7 cellular contexts compared by ENCODE assay signal in genomic region chr3:152367192-152367591, GRCh38.
DNase-seq lines count a peak whose midpoint lies in the region; ATAC-seq and TF ChIP-seq lines count a peak whose summit lies in the region.
"Not testable (repeated sequence)": the region's sequence is repeated elsewhere in the genome, so short reads cannot be mapped to it uniquely, and the experiment has no call there.

No MANE protein-coding gene starts in this region.

- peaks cover 78% of the 10 kb centered on the region for H3K4me1 Mint-ChIP-seq in CD4-positive, alpha-beta T cell (ENCODE audit: low read depth)
- H3K4me1 Mint-ChIP-seq in HFFc6 (ENCODE audit: low read depth) (peaks cover 92% of the 10 kb centered on the region), naive B cell (peaks cover 62 to 73% (median 71%) of the 10 kb centered on the region in 3 donors), osteocyte (ENCODE audit: unreplicated experiment) (peaks cover 54% of the 10 kb centered on the region)
- peaks cover 73% of the 10 kb centered on the region for H3K4me1 Mint-ChIP-seq in activated CD4-positive, alpha-beta T cell treated with anti-CD3 and anti-CD28 coated beads for 36 hours
- peaks cover 79% of the 10 kb centered on the region for H3K4me1 Mint-ChIP-seq in activated naive CD4-positive, alpha-beta T cell treated with anti-CD3 and anti-CD28 coated beads for 36 hours (ENCODE audit: low read depth)
- peaks cover 79% of the 10 kb centered on the region for H3K4me1 Mint-ChIP-seq in activated naive CD8-positive, alpha-beta T cell treated with anti-CD3 and anti-CD28 coated beads, Interleukin-2, amount 50 U/mL, for 24 hours

- H3K4me3 Mint-ChIP-seq in CD4-positive, alpha-beta T cell: peak overlapping the region; percentile 3
- H3K4me3 Mint-ChIP-seq in HFFc6: peak overlapping the region; percentile 23; the same call in 1 of the 2 replicates
- H3K4me3 Mint-ChIP-seq in activated CD4-positive, alpha-beta T cell treated with anti-CD3 and anti-CD28 coated beads for 36 hours; activated naive CD4-positive, alpha-beta T cell treated with anti-CD3 and anti-CD28 coated beads for 36 hours; activated naive CD8-positive, alpha-beta T cell treated with anti-CD3 and anti-CD28 coated beads, Interleukin-2, amount 50 U/mL, for 24 hours; osteocyte (ENCODE audit: unreplicated experiment): not testable (repeated sequence)
- H3K4me3 Mint-ChIP-seq in naive B cell: peak overlapping the region in 3 of 8 donors; percentile 27 to 50 (median 46)

- POLR2A ChIA-PET in CD4-positive, alpha-beta T cell (lab: Charles Lee): interaction anchor here (1.2 kb wide), 1 partner anchor 8 kb away, joined by 3 read pairs; no protein-coding TSS in a partner anchor
- POLR2A ChIA-PET in activated CD4-positive, alpha-beta T cell treated with anti-CD3 and anti-CD28 coated beads for 36 hours (lab: Charles Lee): not testable (repeated sequence)

- ATAC-seq in CD4-positive, alpha-beta T cell (ENCODE audit: poor library complexity); activated CD4-positive, alpha-beta T cell treated with anti-CD3 and anti-CD28 coated beads for 36 hours; activated naive CD8-positive, alpha-beta T cell treated with anti-CD3 and anti-CD28 coated beads, Interleukin-2, amount 50 U/mL, for 24 hours; naive B cell (ENCODE audit: low read depth in 2 of 2): not testable (repeated sequence)

- peak overlapping the region; percentile 84 for H3K27ac Mint-ChIP-seq in CD4-positive, alpha-beta T cell
- not testable (repeated sequence) for H3K27ac Mint-ChIP-seq in HFFc6
- peak overlapping the region; percentile 72 for H3K27ac Mint-ChIP-seq in activated CD4-positive, alpha-beta T cell treated with anti-CD3 and anti-CD28 coated beads for 36 hours
- H3K27ac Mint-ChIP-seq in activated naive CD4-positive, alpha-beta T cell treated with anti-CD3 and anti-CD28 coated beads for 36 hours: peak overlapping the region; percentile 52
- peak overlapping the region; percentile 4 for H3K27ac Mint-ChIP-seq in activated naive CD8-positive, alpha-beta T cell treated with anti-CD3 and anti-CD28 coated beads, Interleukin-2, amount 50 U/mL, for 24 hours
- peak overlapping the region in 5 of 6 donors; percentile 47 to 87 (median 82) for H3K27ac Mint-ChIP-seq in naive B cell
- peak overlapping the region; percentile 25 for H3K27ac Mint-ChIP-seq in osteocyte (ENCODE audit: unreplicated experiment)

- not testable (repeated sequence) for H3K9me3 Mint-ChIP-seq in CD4-positive, alpha-beta T cell; activated CD4-positive, alpha-beta T cell treated with anti-CD3 and anti-CD28 coated beads for 36 hours (ENCODE audit: low read depth); activated naive CD4-positive, alpha-beta T cell treated with anti-CD3 and anti-CD28 coated beads for 36 hours; activated naive CD8-positive, alpha-beta T cell treated with anti-CD3 and anti-CD28 coated beads, Interleukin-2, amount 50 U/mL, for 24 hours
- H3K9me3 Mint-ChIP-seq in HFFc6 (peaks cover 14% of the 10 kb centered on the region), naive B cell (peaks cover 0 to 15% (median 7%) of the 10 kb centered on the region in 7 donors), osteocyte (ENCODE audit: unreplicated experiment) (peaks cover 12% of the 10 kb centered on the region)

- CTCF ChIA-PET in CD4-positive, alpha-beta T cell (lab: Charles Lee); activated CD4-positive, alpha-beta T cell treated with anti-CD3 and anti-CD28 coated beads for 36 hours (lab: Charles Lee); activated naive CD4-positive, alpha-beta T cell treated with anti-CD3 and anti-CD28 coated beads for 36 hours (lab: Charles Lee): not testable (repeated sequence)

- H3K27ac ChIP-seq in CD4-positive, alpha-beta T cell (ENCODE audit: low read depth, low read length): not testable (repeated sequence)

- not testable (repeated sequence) for H3K9me3 ChIP-seq in CD4-positive, alpha-beta T cell (ENCODE audit: control insufficient read depth, low read length)

- not testable (repeated sequence) for TF ChIP-seq CTCF in CD4-positive, alpha-beta T cell (IDR thresholded peaks at IDR 0.05); HFFc6 (IDR thresholded peaks at IDR 0.05); osteocyte (IDR thresholded peaks at IDR 0.05)

- H3K36me3 Mint-ChIP-seq in CD4-positive, alpha-beta T cell (ENCODE audit: low read depth): peaks cover 96% of the 10 kb centered on the region
- peaks cover 71% of the 10 kb centered on the region for H3K36me3 Mint-ChIP-seq in HFFc6 (ENCODE audit: low read depth)
- H3K36me3 Mint-ChIP-seq in activated CD4-positive, alpha-beta T cell treated with anti-CD3 and anti-CD28 coated beads for 36 hours (ENCODE audit: low read depth): peaks cover 73% of the 10 kb centered on the region
- H3K36me3 Mint-ChIP-seq in activated naive CD4-positive, alpha-beta T cell treated with anti-CD3 and anti-CD28 coated beads for 36 hours (ENCODE audit: low read depth): peaks cover 61% of the 10 kb centered on the region
- H3K36me3 Mint-ChIP-seq in activated naive CD8-positive, alpha-beta T cell treated with anti-CD3 and anti-CD28 coated beads, Interleukin-2, amount 50 U/mL, for 24 hours (ENCODE audit: low read depth): peaks cover 62% of the 10 kb centered on the region
- H3K36me3 Mint-ChIP-seq in naive B cell: peaks cover 25 to 59% of the 10 kb centered on the region in 2 donors
- H3K36me3 Mint-ChIP-seq in osteocyte (ENCODE audit: unreplicated experiment): peaks cover 19% of the 10 kb centered on the region

- DNase-seq in CD4-positive, alpha-beta T cell; HFFc6; activated CD4-positive, alpha-beta T cell treated with anti-CD3 and anti-CD28 coated beads for 36 hours; activated naive CD4-positive, alpha-beta T cell treated with anti-CD3 and anti-CD28 coated beads for 36 hours; activated naive CD8-positive, alpha-beta T cell treated with anti-CD3 and anti-CD28 coated beads, Interleukin-2, amount 50 U/mL, for 24 hours; naive B cell; osteocyte (ENCODE audit: extremely low spot score, unreplicated experiment): not testable (repeated sequence)

- H3K27me3 ChIP-seq in CD4-positive, alpha-beta T cell (ENCODE audit: control insufficient read depth, insufficient read depth, low read length): not testable (repeated sequence)

- H3K27me3 Mint-ChIP-seq in CD4-positive, alpha-beta T cell; HFFc6 (ENCODE audit: insufficient read depth); activated CD4-positive, alpha-beta T cell treated with anti-CD3 and anti-CD28 coated beads for 36 hours; activated naive CD4-positive, alpha-beta T cell treated with anti-CD3 and anti-CD28 coated beads for 36 hours (ENCODE audit: low read depth); activated naive CD8-positive, alpha-beta T cell treated with anti-CD3 and anti-CD28 coated beads, Interleukin-2, amount 50 U/mL, for 24 hours; naive B cell; osteocyte (ENCODE audit: unreplicated experiment): not testable (repeated sequence)

- intact Hi-C loops in CD4-positive, alpha-beta T cell (cut with DNase I, micrococcal nuclease); activated CD4-positive, alpha-beta T cell treated with anti-CD3 and anti-CD28 coated beads for 36 hours (cut with DNase I, micrococcal nuclease); activated naive CD4-positive, alpha-beta T cell treated with anti-CD3 and anti-CD28 coated beads for 36 hours (cut with micrococcal nuclease): not testable (repeated sequence)
